In the genomic region with DNA sequence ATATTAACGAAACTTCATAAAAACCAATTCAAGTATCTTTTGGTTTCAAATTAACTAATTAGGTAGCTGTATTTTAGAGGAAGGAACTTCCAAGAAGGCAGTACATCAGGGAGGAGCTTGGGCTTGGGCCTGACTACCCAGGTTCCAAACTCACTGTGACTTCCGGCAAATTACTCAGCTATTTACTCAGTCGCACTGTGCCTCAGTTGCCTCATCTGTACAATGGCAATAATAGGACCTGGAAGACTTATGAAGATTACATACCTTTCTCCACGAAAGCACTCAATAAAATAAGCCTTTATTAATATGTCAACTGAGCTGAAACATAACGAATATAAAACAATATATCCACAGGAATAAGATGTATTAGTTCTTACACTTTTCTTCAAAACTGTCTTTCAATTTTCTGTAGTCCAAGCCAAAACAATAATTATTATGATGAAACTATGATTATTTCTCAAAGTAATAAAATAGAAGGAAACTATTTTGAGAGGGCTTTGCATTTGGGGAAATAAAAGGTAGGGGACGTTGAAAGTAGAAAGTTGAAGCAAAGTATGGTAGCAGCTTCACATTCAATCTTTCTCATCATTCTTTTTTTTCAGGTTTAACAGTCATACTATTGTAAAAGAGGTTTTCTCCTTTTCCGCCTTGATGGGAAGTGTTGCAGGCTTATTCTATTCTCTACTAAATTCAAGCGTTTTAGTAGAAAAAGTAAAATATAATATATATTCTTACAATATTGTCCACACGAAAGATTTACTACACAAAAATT, we compare ENCODE assay signal across 8 cellular contexts. TPM values are rescaled to one million over a fixed set of nuclear protein-coding genes. Genes with fewer than 3 reads are reported as not detected.
DNase-seq lines count a peak whose midpoint lies in the region; ATAC-seq and TF ChIP-seq lines count a peak whose summit lies in the region.
"Had no signal": no experiment of that assay in that cellular context is flagged by ENCODE, and none has a peak within 500 bp of the region (broad histone marks: within the 10 kb centered on the region; RNA-seq: fewer than 3 reads in every experiment).

No MANE protein-coding gene starts in this region.

- peak overlapping the region; percentile 92 for H3K4me3 Mint-ChIP-seq in activated T-helper 1 cell treated with anti-CD3 and anti-CD28 coated beads, Interleukin-12 subunit alpha, Interleukin-12 subunit beta, Interleukin-2, Interleukin-4 antibody, amounts not matched to agents 30 ng/mL and 10 ng/mL and 1 ng/mL, durations not matched to agents 14 hours and 24 hours and 36 hours

- peak overlapping the region; percentile 55 for H3K9ac ChIP-seq in HUES6 (ENCODE audit: low read length)

- ATAC-seq in HG03196 (IDR thresholded peaks at IDR 0.05; ENCODE audit: unreplicated experiment), result no peak

- no peak for DNase-seq in activated T-helper 1 cell treated with anti-CD3 and anti-CD28 coated beads, Interleukin-12 subunit alpha, Interleukin-12 subunit beta, Interleukin-2, Interleukin-4 antibody, amounts not matched to agents 30 ng/mL and 10 ng/mL and 1 ng/mL, durations not matched to agents 14 hours and 24 hours and 36 hours (ENCODE audit: low spot score)
- DNase-seq in stomach, result no peak
- DNase-seq in NCI-H2107 treated with DMSO at 0.1 percent for 48 hours (lab: John Stamatoyannopoulos, UW; ENCODE audit: unreplicated experiment), result no peak
- DNase-seq in CD1c-positive myeloid dendritic cell (ENCODE audit: extremely low spot score), result no peak

- H3K9me3 ChIP-seq in HUES6 (ENCODE audit: control insufficient read depth, insufficient read depth, low read depth, low read length) (no peaks in the 10 kb centered on the region), iPS-18c (ENCODE audit: control insufficient read depth, insufficient read depth, low read length) (peaks cover 3% of the 10 kb centered on the region), stomach (no peaks in the 10 kb centered on the region)

- H3K27ac Mint-ChIP-seq in activated T-helper 1 cell treated with anti-CD3 and anti-CD28 coated beads, Interleukin-12 subunit alpha, Interleukin-12 subunit beta, Interleukin-2, Interleukin-4 antibody, amounts not matched to agents 30 ng/mL and 10 ng/mL and 1 ng/mL, durations not matched to agents 14 hours and 24 hours and 36 hours, result peak overlapping the region; percentile 98

- H3K4me1 ChIP-seq in HUES6 (ENCODE audit: control insufficient read depth, insufficient read depth, low read length), result peaks cover 6% of the 10 kb centered on the region
- peaks cover 0 to 12% (median 3%) of the 10 kb centered on the region in 4 donors for H3K4me1 ChIP-seq in stomach

- TF ChIP-seq POLR2A in stomach (IDR thresholded peaks at IDR 0.05), result no peak

- TF ChIP-seq EP300 in stomach (IDR thresholded peaks at IDR 0.05), result no peak

- H3K27me3 ChIP-seq in HUES6 (ENCODE audit: control insufficient read depth, insufficient read depth, low read length) (no peaks in the 10 kb centered on the region), stomach (no peaks in the 10 kb centered on the region)

- H3K9me3 Mint-ChIP-seq in activated T-helper 1 cell treated with anti-CD3 and anti-CD28 coated beads, Interleukin-12 subunit alpha, Interleukin-12 subunit beta, Interleukin-2, Interleukin-4 antibody, amounts not matched to agents 30 ng/mL and 10 ng/mL and 1 ng/mL, durations not matched to agents 14 hours and 24 hours and 36 hours, result peaks cover 1% of the 10 kb centered on the region

- H3K4me3 ChIP-seq in HUES6 (ENCODE audit: low read depth, low read length), result peak overlapping the region; percentile 73
- peak overlapping the region; percentile 83 for H3K4me3 ChIP-seq in iPS-18c (ENCODE audit: insufficient read depth, low read depth, low read length)
- peak overlapping the region; percentile 56 to 69 (median 66) for H3K4me3 ChIP-seq in stomach

- no peak for TF ChIP-seq CTCF in stomach (IDR thresholded peaks at IDR 0.05)

- peaks cover 32% of the 10 kb centered on the region for H3K4me1 Mint-ChIP-seq in activated T-helper 1 cell treated with anti-CD3 and anti-CD28 coated beads, Interleukin-12 subunit alpha, Interleukin-12 subunit beta, Interleukin-2, Interleukin-4 antibody, amounts not matched to agents 30 ng/mL and 10 ng/mL and 1 ng/mL, durations not matched to agents 14 hours and 24 hours and 36 hours (ENCODE audit: low read depth)

- H3K27ac ChIP-seq in HUES6 (ENCODE audit: low read depth, low read length) (no peak overlapping the region), stomach (peak overlapping the region in 4 of 5 donors; percentile 88 to 94 (median 91))

- intact Hi-C loops in activated T-helper 1 cell treated with anti-CD3 and anti-CD28 coated beads, Interleukin-12 subunit alpha, Interleukin-12 subunit beta, Interleukin-2, Interleukin-4 antibody, amounts not matched to agents 30 ng/mL and 10 ng/mL and 1 ng/mL, durations not matched to agents 14 hours and 24 hours and 36 hours (cut with micrococcal nuclease), result loop anchor here (2.0 to 10.0 kb wide), 5 partner anchors 80 to 694 kb away; partner anchors contain the start of genes MLLT10 and PIP4K2A
- intact Hi-C loops in stomach (cut with DNase I; ENCODE audit: low total_unique reads), result no loop called here

- H3K27me3 Mint-ChIP-seq in activated T-helper 1 cell treated with anti-CD3 and anti-CD28 coated beads, Interleukin-12 subunit alpha, Interleukin-12 subunit beta, Interleukin-2, Interleukin-4 antibody, amounts not matched to agents 30 ng/mL and 10 ng/mL and 1 ng/mL, durations not matched to agents 14 hours and 24 hours and 36 hours (ENCODE audit: insufficient read depth), result peaks cover 13% of the 10 kb centered on the region

- H3K36me3 Mint-ChIP-seq in activated T-helper 1 cell treated with anti-CD3 and anti-CD28 coated beads, Interleukin-12 subunit alpha, Interleukin-12 subunit beta, Interleukin-2, Interleukin-4 antibody, amounts not matched to agents 30 ng/mL and 10 ng/mL and 1 ng/mL, durations not matched to agents 14 hours and 24 hours and 36 hours (ENCODE audit: low read depth), result peaks cover 1% of the 10 kb centered on the region

- H3K36me3 ChIP-seq in HUES6 (ENCODE audit: control insufficient read depth, insufficient read depth, low read length) (no peaks in the 10 kb centered on the region), stomach (no peaks in the 10 kb centered on the region)

- 45 to 56% (median 49%) methylated on average over 9 of the region's 9 CpGs for WGBS in stomach, 5 donors

RNA-seq across cellular contexts. Expression of gene EBLN1, which starts 10.5 kb away (rescaled TPM):
- total RNA-seq in activated T-helper 1 cell treated with anti-CD3 and anti-CD28 coated beads, Interleukin-12 subunit alpha, Interleukin-12 subunit beta, Interleukin-2, Interleukin-4 antibody, amounts not matched to agents 30 ng/mL and 10 ng/mL and 1 ng/mL, durations not matched to agents 14 hours and 24 hours and 36 hours, result not detected in 2 replicates
- total RNA-seq in stomach, result not detected
- not detected for polyA plus RNA-seq in stomach
- total RNA-seq: lung had no signal
- polyA plus RNA-seq: lung had no signal
